ENCODE assay signal across 8 cellular contexts in genomic region chr16:87636050-87636684, GRCh38. TPM values are rescaled to one million over a fixed set of nuclear protein-coding genes. Genes with fewer than 3 reads are reported as not detected.
DNase-seq lines count a peak whose midpoint lies in the region; ATAC-seq and TF ChIP-seq lines count a peak whose summit lies in the region.

No MANE protein-coding gene starts in this region.

- ATAC-seq in Panc1: peak; percentile 93
- peak; percentile 91 to 96 for ATAC-seq in natural killer cell treated with Interleukin-12 subunit alpha and Interleukin-12 subunit beta and Interleukin-15 and Interleukin-18, amount 100 ng/mL, for 72 hours
- no peak for ATAC-seq in GM19328 (IDR thresholded peaks at IDR 0.05; ENCODE audit: unreplicated experiment)

- H3K27me3 Mint-ChIP-seq in IgD-negative memory B cell: peaks cover 14% of the 10 kb centered on the region
- peaks cover 15% of the 10 kb centered on the region in 2 donors for H3K27me3 Mint-ChIP-seq in natural killer cell treated with Interleukin-12 subunit alpha and Interleukin-12 subunit beta and Interleukin-15 and Interleukin-18, amount 100 ng/mL, for 72 hours

- in situ Hi-C loops in Panc1 (cut with HindIII; ENCODE audit: low pct_unique_long_range_greater_than_20kb, low sequenced_read_pairs): no loop called here

- H3K36me3 ChIP-seq in Panc1 (ENCODE audit: control insufficient read depth, insufficient read depth, low read length) (no peaks in the 10 kb centered on the region), esophagus muscularis mucosa (no peaks in the 10 kb centered on the region)

- H3K27ac ChIP-seq in Panc1 (ENCODE audit: low read length) (no peak overlapping the region), esophagus muscularis mucosa (replicated peaks in 1 of 4) (no peak overlapping the region)

- POLR2A ChIA-PET in Panc1 (lab: Charles Lee): interaction anchor here (0.6 to 0.9 kb wide), 2 partner anchors 46 to 47 kb away, joined by 3 read pairs; no protein-coding TSS in a partner anchor

- CTCF ChIA-PET in Panc1 (lab: Charles Lee): interaction anchor here (0.6 to 2.7 kb wide), 11 partner anchors 8 to 242 kb away, joined by 3 to 30 read pairs (median 4); no protein-coding TSS in a partner anchor

- peaks cover 4 to 10% (median 7%) of the 10 kb centered on the region in 3 donors for H3K4me1 Mint-ChIP-seq in IgD-negative memory B cell
- peaks cover 8 to 10% of the 10 kb centered on the region in 2 donors for H3K4me1 Mint-ChIP-seq in natural killer cell treated with Interleukin-12 subunit alpha and Interleukin-12 subunit beta and Interleukin-15 and Interleukin-18, amount 100 ng/mL, for 72 hours (ENCODE audit: low read depth in 2 of 2)

- H3K4me3 ChIP-seq in Panc1 (ENCODE audit: low read depth in 2 of 2, low read length in 2 of 2) (peak overlapping the region; percentile 34 to 55), esophagus muscularis mucosa (peak overlapping the region in 3 of 4 donors; percentile 14 to 44 (median 23))

- peak overlapping the region; percentile 27 to 97 (median 84) for H3K4me3 Mint-ChIP-seq in IgD-negative memory B cell
- H3K4me3 Mint-ChIP-seq in natural killer cell treated with Interleukin-12 subunit alpha and Interleukin-12 subunit beta and Interleukin-15 and Interleukin-18, amount 100 ng/mL, for 72 hours: peak overlapping the region; percentile 77

- H3K36me3 Mint-ChIP-seq in IgD-negative memory B cell: peaks cover 6% of the 10 kb centered on the region
- H3K36me3 Mint-ChIP-seq in natural killer cell treated with Interleukin-12 subunit alpha and Interleukin-12 subunit beta and Interleukin-15 and Interleukin-18, amount 100 ng/mL, for 72 hours: peaks cover 5% of the 10 kb centered on the region

- H3K27me3 ChIP-seq in Panc1 (ENCODE audit: control insufficient read depth, insufficient read depth, low read length): no peaks in the 10 kb centered on the region
- H3K27me3 ChIP-seq in esophagus muscularis mucosa: peaks cover 0 to 47% (median 0%) of the 10 kb centered on the region in 4 donors

- no peak for TF ChIP-seq EP300 in esophagus muscularis mucosa (IDR thresholded peaks at IDR 0.05)

- intact Hi-C loops in Panc1 (cut with micrococcal nuclease; ENCODE audit: unreplicated experiment) (no loop called here), esophagus muscularis mucosa (cut with DNase I) (loop anchor here (2.0 to 5.0 kb wide), 3 partner anchors 43 to 224 kb away; no protein-coding TSS in a partner anchor)

- peaks cover 2 to 7% (median 5%) of the 10 kb centered on the region in 3 donors for H3K9me3 Mint-ChIP-seq in IgD-negative memory B cell
- peaks cover under 1% of the 10 kb centered on the region for H3K9me3 Mint-ChIP-seq in natural killer cell treated with Interleukin-12 subunit alpha and Interleukin-12 subunit beta and Interleukin-15 and Interleukin-18, amount 100 ng/mL, for 72 hours

- no peaks in the 10 kb centered on the region for H3K9me3 ChIP-seq in Panc1 (ENCODE audit: control insufficient read depth, insufficient read depth, low read depth, low read length)
- H3K9me3 ChIP-seq in esophagus muscularis mucosa: peaks cover 0 to 8% (median 2%) of the 10 kb centered on the region in 4 donors

- WGBS in esophagus muscularis mucosa: 10% methylated on average over 22 of the region's 31 CpGs

- no TSS peak for BruUV-seq in Panc1 (replicated peaks; lab: Mats Ljungman, UMichigan)

- peak; percentile 74 for TF ChIP-seq CTCF in Panc1 (IDR thresholded peaks at IDR 0.05)
- TF ChIP-seq CTCF in esophagus muscularis mucosa (IDR thresholded peaks at IDR 0.05): peak; percentile 55 to 71 (median 68)

- peaks cover 4% of the 10 kb centered on the region for H3K4me1 ChIP-seq in Panc1 (ENCODE audit: control insufficient read depth, insufficient read depth, low read length)
- H3K4me1 ChIP-seq in esophagus muscularis mucosa: peaks cover 11 to 17% (median 15%) of the 10 kb centered on the region in 4 donors

- no peak for TF ChIP-seq POLR2A in esophagus muscularis mucosa (IDR thresholded peaks at IDR 0.05; ENCODE audit: low read depth)

- DNase-seq in DMS 273 (lab: John Stamatoyannopoulos, UW; ENCODE audit: unreplicated experiment) (peak; percentile 92), Panc1 (ENCODE audit: low read depth, low spot score) (peak; percentile 59), esophagus muscularis mucosa (ENCODE audit: extremely low spot score) (no peak)
- DNase-seq in activated T-cell treated with anti-CD3 and anti-CD28 coated beads, Interleukin-2, amount 50 U/mL, for 1 hour: peak; percentile 84
- DNase-seq in natural killer cell treated with Interleukin-12 subunit alpha and Interleukin-12 subunit beta and Interleukin-15 and Interleukin-18, amount 100 ng/mL, for 72 hours (ENCODE audit: low spot score): peak; percentile 92
- DNase-seq in stimulated activated naive CD4-positive, alpha-beta T cell treated with Interleukin-2 at 50 U/mL for 16 hours (lab: John Stamatoyannopoulos, UW): peak; percentile 77

- peak overlapping the region in 2 of 3 donors; percentile 60 to 86 for H3K27ac Mint-ChIP-seq in IgD-negative memory B cell
- H3K27ac Mint-ChIP-seq in natural killer cell treated with Interleukin-12 subunit alpha and Interleukin-12 subunit beta and Interleukin-15 and Interleukin-18, amount 100 ng/mL, for 72 hours: peak overlapping the region in 1 of 2 donors; percentile 39

RNA-seq across cellular contexts. Expression of gene JPH3, which starts 33.9 kb away (rescaled TPM):
- polyA plus RNA-seq in IgD-negative memory B cell: not detected
- total RNA-seq in Panc1 (2021; ENCODE audit: unreplicated experiment) (1.2 TPM), esophagus muscularis mucosa (1 to 10 TPM in 1 of 4 donors, under 1 TPM in 3; 0.42 to 2.2 (median 0.54) TPM)
- 4.8 TPM for polyA plus RNA-seq in Panc1 (2012; ENCODE audit: insufficient read length)
- total RNA-seq in natural killer cell treated with Interleukin-12 subunit alpha and Interleukin-12 subunit beta and Interleukin-15 and Interleukin-18, amount 100 ng/mL, for 72 hours: not detected
